In the genomic region with DNA sequence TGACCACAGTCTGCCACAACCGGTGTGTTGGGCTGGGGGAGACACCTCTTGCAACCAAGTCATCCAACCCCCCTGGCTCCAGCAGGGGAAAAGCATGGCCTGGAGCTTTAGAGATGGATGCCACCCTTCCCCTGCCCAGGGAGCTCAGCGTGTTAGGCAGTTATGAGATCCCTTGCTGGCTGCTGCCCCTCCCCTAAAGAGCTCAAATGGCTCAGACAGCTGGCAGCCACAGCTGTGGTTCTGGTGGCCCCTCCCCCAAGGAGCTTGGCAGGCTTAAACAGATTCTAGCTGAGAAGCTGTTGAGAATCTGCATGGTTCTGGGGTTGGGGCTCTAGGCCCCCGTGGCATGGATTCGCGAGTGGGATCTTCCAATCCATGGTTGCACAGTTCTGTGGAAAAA, we compare ENCODE assay signal across 21 cellular contexts.
"Had no signal": no experiment of that assay in that cellular context is flagged by ENCODE, and none has a peak within 500 bp of the region (broad histone marks: within the 10 kb centered on the region; RNA-seq: fewer than 3 reads in every experiment).

No MANE protein-coding gene starts in this region.

- H3K9me3 ChIP-seq: ascending aorta, colonic mucosa, gastrocnemius medialis, thyroid gland had no signal

- H3K4me1 ChIP-seq: ascending aorta, colonic mucosa, gastrocnemius medialis, heart left ventricle, thyroid gland had no signal

- H3K36me3 ChIP-seq: ascending aorta, colonic mucosa, gastrocnemius medialis, heart left ventricle, thyroid gland had no signal

- H3K27me3 ChIP-seq: ascending aorta, colonic mucosa, gastrocnemius medialis, thyroid gland had no signal

- ATAC-seq: activated CD4-positive, CD25-positive, alpha-beta regulatory T cell treated with anti-CD3 and anti-CD28 coated beads, Interleukin-2, amount 50 U/mL, for 24 hours; gastrocnemius medialis; heart left ventricle; left lobe of liver had no signal

- H3K4me3 ChIP-seq: ascending aorta, colonic mucosa, gastrocnemius medialis, heart left ventricle, lung, thyroid gland had no signal

- DNase-seq: activated CD4-positive, alpha-beta T cell treated with anti-CD3 and anti-CD28 coated beads, Interleukin-2, amount 10 ng/mL, durations not matched to agents 7 days and 5 days; activated CD8-positive, alpha-beta memory T cell treated with anti-CD3 and anti-CD28 coated beads, Interleukin-2, amount 50 U/mL, for 4 hours; activated effector memory CD4-positive, alpha-beta T cell treated with anti-CD3 and anti-CD28 coated beads, Interleukin-2, amount 50 U/mL, for 16 hours; activated T-cell treated with anti-CD3 and anti-CD28 coated beads, Interleukin-2, amount 50 U/mL, for 48 hours; colonic mucosa; gastrocnemius medialis; heart left ventricle; kidney; nephron progenitor cell; occipital lobe; posterior cingulate gyrus; stimulated activated CD4-positive, alpha-beta T cell treated with anti-CD3 and anti-CD28 coated beads, Interleukin-12 subunit alpha, Interleukin-12 subunit beta, amount 100 ng/mL, for 4 hours; stimulated activated CD4-positive, alpha-beta T cell treated with anti-CD3 and anti-CD28 coated beads, Interleukin-1b, Interleukin-23, amount 100 ng/mL, for 48 hours; stimulated activated CD8-positive, alpha-beta memory T cell treated with anti-CD3 and anti-CD28 coated beads, Interleukin-4, amount 100 ng/mL, for 48 hours; stimulated activated naive CD4-positive, alpha-beta T cell; T1000; thyroid gland had no signal

- H3K27ac ChIP-seq: ascending aorta, colonic mucosa, gastrocnemius medialis, heart left ventricle, thyroid gland had no signal
